Comparison of ENCODE assay signal across 29 cellular contexts in the genomic region with DNA sequence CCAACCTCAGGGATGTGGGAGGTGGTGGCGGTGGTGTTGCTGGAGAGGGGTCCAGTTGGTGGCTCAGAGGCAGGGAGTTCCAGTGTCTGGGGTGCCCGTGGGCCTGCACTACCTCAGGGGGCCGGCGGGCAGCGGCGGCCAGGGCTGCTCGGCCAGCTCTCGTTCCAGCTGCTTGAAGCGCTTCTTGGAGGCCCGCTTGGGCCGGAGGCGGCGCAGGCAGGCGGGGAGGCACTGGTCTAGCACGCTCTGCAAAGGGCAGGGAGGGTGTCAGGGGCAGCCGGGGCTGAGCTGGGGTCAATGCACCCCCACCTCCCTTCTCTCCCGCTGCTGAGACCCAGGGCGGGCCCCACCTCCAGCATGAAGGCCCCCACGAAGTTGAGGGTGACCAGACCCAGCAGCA. TPM values are rescaled to one million over a fixed set of nuclear protein-coding genes. Genes with fewer than 3 reads are reported as not detected.
"Had no signal": no experiment of that assay in that cellular context is flagged by ENCODE, and none has a peak within 500 bp of the region (broad histone marks: within the 10 kb centered on the region; RNA-seq: fewer than 3 reads in every experiment).

No MANE protein-coding gene starts in this region.

- H3K9me3 ChIP-seq: colonic mucosa, stomach, thyroid gland had no signal

- DNase-seq: activated CD4-positive, alpha-beta T cell treated with anti-CD3 and anti-CD28 coated beads for 48 hours; activated CD4-positive, alpha-beta T cell treated with anti-CD3 and anti-CD28 coated beads, Interleukin-2, amount 50 U/mL, for 48 hours; activated CD8-positive, alpha-beta memory T cell treated with anti-CD3 and anti-CD28 coated beads, Interleukin-2, amount 50 U/mL, for 48 hours; activated gamma-delta T cell treated with Interleukin-2 at 50 U/mL for 16 hours; activated naive CD4-positive, alpha-beta T cell treated with anti-CD3 and anti-CD28 coated beads, Interleukin-2, amount 50 U/mL, for 16 hours; activated T-cell treated with anti-CD3 and anti-CD28 coated beads, Interleukin-2, amount 50 U/mL, for 24 hours; amygdala; colonic mucosa; effector CD8-positive, alpha-beta T cell; hypothalamus; immature natural killer cell; kidney; left colon; natural killer cell; right cardiac atrium; stimulated activated CD4-positive, alpha-beta T cell treated with anti-CD3 and anti-CD28 coated beads, Interleukin-15, amount 100 ng/mL, for 24 hours; stimulated activated CD4-positive, alpha-beta T cell treated with anti-CD3 and anti-CD28 coated beads, Interleukin-2, amount 100 ng/mL, for 24 hours; stimulated activated naive B cell treated with anti-CD40 and anti-IgM and Interleukin-4, amounts not matched to agents 10 μg/mL and 1 μg/mL and 100 μg/mL, for 72 hours; stomach; T1000; thyroid gland; WERI-Rb-1 had no signal

- H3K4me1 ChIP-seq: colonic mucosa, thyroid gland had no signal

- H3K36me3 ChIP-seq: colonic mucosa had no signal

- H3K4me3 Mint-ChIP-seq: activated T-cell treated with anti-CD3 and anti-CD28 coated beads, Interleukin-2, amount 50 U/mL, for 24 hours; activated T-helper 17 cell treated with anti-CD3 and anti-CD28 coated beads, Interleukin-2, amount 50 U/mL, for 72 hours; central memory CD8-positive, alpha-beta T cell; immature natural killer cell; memory B cell; natural killer cell; stimulated activated naive B cell treated with anti-CD40 and anti-IgM and Interleukin-4, amounts not matched to agents 10 μg/mL and 1 μg/mL and 100 μg/mL, for 72 hours; T-helper 1 cell treated with Interleukin-12 subunit alpha and Interleukin-12 subunit beta and Interleukin-4 antibody, amounts not matched to agents 30 μg/mL and 1 μg/mL, for 36 hours had no signal

- H3K4me3 ChIP-seq: colonic mucosa, stomach, thyroid gland had no signal

- H3K27ac Mint-ChIP-seq: activated T-cell treated with anti-CD3 and anti-CD28 coated beads, Interleukin-2, amount 50 U/mL, for 24 hours; activated T-helper 17 cell treated with anti-CD3 and anti-CD28 coated beads, Interleukin-2, amount 50 U/mL, for 72 hours; immature natural killer cell; memory B cell; natural killer cell; stimulated activated naive B cell treated with anti-CD40 and anti-IgM and Interleukin-4, amounts not matched to agents 10 μg/mL and 1 μg/mL and 100 μg/mL, for 72 hours; T-helper 1 cell treated with Interleukin-12 subunit alpha and Interleukin-12 subunit beta and Interleukin-4 antibody, amounts not matched to agents 30 μg/mL and 1 μg/mL, for 36 hours had no signal

- H3K9me3 Mint-ChIP-seq: activated T-cell treated with anti-CD3 and anti-CD28 coated beads, Interleukin-2, amount 50 U/mL, for 24 hours; activated T-helper 17 cell treated with anti-CD3 and anti-CD28 coated beads, Interleukin-2, amount 50 U/mL, for 72 hours; central memory CD8-positive, alpha-beta T cell; immature natural killer cell; memory B cell; natural killer cell; stimulated activated naive B cell treated with anti-CD40 and anti-IgM and Interleukin-4, amounts not matched to agents 10 μg/mL and 1 μg/mL and 100 μg/mL, for 72 hours; T-helper 1 cell treated with Interleukin-12 subunit alpha and Interleukin-12 subunit beta and Interleukin-4 antibody, amounts not matched to agents 30 μg/mL and 1 μg/mL, for 36 hours had no signal

- H3K27me3 ChIP-seq: colonic mucosa, thyroid gland had no signal

- ATAC-seq: activated CD4-positive, CD25-positive, alpha-beta regulatory T cell treated with anti-CD3 and anti-CD28 coated beads, Interleukin-2, amount 50 U/mL, for 24 hours; activated T-helper 17 cell treated with anti-CD3 and anti-CD28 coated beads, Interleukin-2, amount 50 U/mL, for 72 hours; left colon; natural killer cell; right cardiac atrium; stimulated activated naive B cell treated with anti-CD40 and anti-IgM and Interleukin-4, amounts not matched to agents 10 μg/mL and 1 μg/mL and 100 μg/mL, for 72 hours had no signal

- H3K27ac ChIP-seq: colonic mucosa, stomach, thyroid gland, WERI-Rb-1 had no signal

- FAIRE-seq: endometrium, frontal cortex, kidney had no signal

RNA-seq across cellular contexts. Expression of a gene that starts 5.7 kb away (rescaled TPM):
- total RNA-seq: activated T-helper 17 cell treated with anti-CD3 and anti-CD28 coated beads, Interleukin-2, amount 50 U/mL, for 72 hours had no signal
- polyA plus RNA-seq: immature natural killer cell had no signal
